In the genomic region with DNA sequence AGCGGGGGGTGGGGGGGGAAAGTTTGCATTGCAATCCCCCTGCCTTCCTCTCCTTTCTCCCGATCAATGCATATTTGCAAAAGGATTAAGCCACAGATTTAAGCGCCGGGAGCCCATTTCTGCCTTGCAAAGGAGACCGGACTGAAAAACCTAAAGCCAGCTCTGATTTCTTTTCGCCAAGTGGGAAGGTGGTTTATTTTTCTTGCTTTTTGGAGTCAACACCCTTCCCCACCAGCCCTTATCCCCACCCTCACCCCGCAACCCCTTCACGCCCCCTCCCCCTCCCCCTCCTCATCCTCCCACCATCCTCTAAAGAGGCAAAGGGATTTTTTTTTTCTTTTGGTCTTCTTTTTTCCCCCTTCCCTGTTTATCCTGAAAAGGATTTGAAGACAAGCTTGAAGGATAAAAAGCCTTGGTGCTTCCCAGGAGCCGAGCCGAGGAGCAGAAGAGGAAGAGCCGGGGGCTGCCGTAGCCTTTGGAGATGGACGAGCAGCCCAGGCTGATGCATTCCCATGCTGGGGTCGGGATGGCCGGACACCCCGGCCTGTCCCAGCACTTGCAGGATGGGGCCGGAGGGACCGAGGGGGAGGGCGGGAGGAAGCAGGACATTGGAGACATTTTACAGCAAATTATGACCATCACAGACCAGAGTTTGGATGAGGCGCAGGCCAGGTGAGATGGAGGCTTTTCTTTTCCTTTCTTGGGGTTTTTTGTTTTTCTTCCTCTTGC, we compare ENCODE assay signal across 9 cellular contexts. TPM values are rescaled to one million over a fixed set of nuclear protein-coding genes. Genes with fewer than 3 reads are reported as not detected.
DNase-seq lines count a peak whose midpoint lies in the region; ATAC-seq, FAIRE-seq and TF ChIP-seq lines count a peak whose summit lies in the region.
"Had no signal": no experiment of that assay in that cellular context is flagged by ENCODE, and none has a peak within 500 bp of the region (broad histone marks: within the 10 kb centered on the region; RNA-seq: fewer than 3 reads in every experiment).

No MANE protein-coding gene starts in this region.

- BruUV-seq in endothelial cell of umbilical vein (replicated peaks; lab: Mats Ljungman, UMichigan), result no TSS peak

- intact Hi-C loops in endothelial cell of umbilical vein (cut with micrococcal nuclease) (loop anchor here (1.0 to 5.0 kb wide), 6 partner anchors 33 to 1687 kb away; no protein-coding TSS in a partner anchor), upper lobe of right lung (cut with DNase I) (no loop called here)

- no peak overlapping the region for H3K27ac Mint-ChIP-seq in activated naive CD4-positive, alpha-beta T cell treated with anti-CD3 and anti-CD28 coated beads, Interleukin-2, amount 50 U/mL, for 24 hours
- peak overlapping the region in 1 of 2 donors; percentile 22 for H3K27ac Mint-ChIP-seq in activated naive CD4-positive, alpha-beta T cell treated with anti-CD3 and anti-CD28 coated beads, Interleukin-2, amount 50 U/mL, for 72 hours
- peak overlapping the region; percentile 100 for H3K27ac Mint-ChIP-seq in mesothelial cell of epicardium

- H3K4me1 Mint-ChIP-seq in activated naive CD4-positive, alpha-beta T cell treated with anti-CD3 and anti-CD28 coated beads, Interleukin-2, amount 50 U/mL, for 24 hours, result peaks cover 13% of the 10 kb centered on the region
- H3K4me1 Mint-ChIP-seq in mesothelial cell of epicardium, result peaks cover 21% of the 10 kb centered on the region

- H3K36me3 ChIP-seq in endothelial cell of umbilical vein (ENCODE audit: control insufficient read depth in 2 of 2, extremely low read depth in 1 of 2, insufficient read depth in 2 of 2, low read length in 2 of 2), result no peaks in the 10 kb centered on the region
- H3K36me3 ChIP-seq in upper lobe of right lung, result no peaks in the 10 kb centered on the region

- H3K4me1 ChIP-seq in endothelial cell of umbilical vein (ENCODE audit: control insufficient read depth, extremely low read depth, insufficient read depth, low read length), result peaks cover 46% of the 10 kb centered on the region
- peaks cover 12% of the 10 kb centered on the region for H3K4me1 ChIP-seq in upper lobe of right lung

- CTCF ChIA-PET in endothelial cell of umbilical vein (lab: Charles Lee), result interaction anchor here (0.5 to 1.7 kb wide), 12 partner anchors 9 to 228 kb away, joined by 3 to 10 read pairs (median 4); no protein-coding TSS in a partner anchor

- no peaks in the 10 kb centered on the region for H3K36me3 Mint-ChIP-seq in activated naive CD4-positive, alpha-beta T cell treated with anti-CD3 and anti-CD28 coated beads, Interleukin-2, amount 50 U/mL, for 24 hours
- peaks cover 4 to 5% of the 10 kb centered on the region in 2 donors for H3K36me3 Mint-ChIP-seq in activated naive CD4-positive, alpha-beta T cell treated with anti-CD3 and anti-CD28 coated beads, Interleukin-2, amount 50 U/mL, for 72 hours
- peaks cover 12% of the 10 kb centered on the region for H3K36me3 Mint-ChIP-seq in mesothelial cell of epicardium

- H3K9me3 ChIP-seq in endothelial cell of umbilical vein (replicated peaks; ENCODE audit: control insufficient read depth, insufficient read depth, low read length) (no peaks in the 10 kb centered on the region), upper lobe of right lung (no peaks in the 10 kb centered on the region)

- DNase-seq in activated naive CD4-positive, alpha-beta T cell treated with anti-CD3 and anti-CD28 coated beads, Interleukin-2, amount 50 U/mL, for 72 hours (ENCODE audit: low spot score in 2 of 2), result no peak
- DNase-seq in RPMI8226, result peak; percentile 21
- peak; percentile 44 for DNase-seq in endothelial cell of umbilical vein (ENCODE audit: low read depth, low spot score)
- peak; percentile 25 to 48 for DNase-seq in mesothelial cell of epicardium (ENCODE audit: low spot score in 2 of 2, unreplicated experiment in 2 of 2)
- peak; percentile 66 for DNase-seq in upper lobe of right lung
- DNase-seq in NCI-H2029 treated with DMSO at 0.1 percent for 48 hours (lab: John Stamatoyannopoulos, UW), result no peak

- peak overlapping the region; percentile 68 for H3K27ac ChIP-seq in endothelial cell of umbilical vein (ENCODE audit: insufficient read depth, low read depth, low read length)
- peak overlapping the region; percentile 82 for H3K27ac ChIP-seq in upper lobe of right lung

- no peaks in the 10 kb centered on the region for H4K20me1 ChIP-seq in endothelial cell of umbilical vein (replicated peaks; ENCODE audit: control insufficient read depth, extremely low read depth, insufficient read depth, low read length)

- H3K27me3 Mint-ChIP-seq in activated naive CD4-positive, alpha-beta T cell treated with anti-CD3 and anti-CD28 coated beads, Interleukin-2, amount 50 U/mL, for 24 hours, result peaks cover 32% of the 10 kb centered on the region
- no peaks in the 10 kb centered on the region for H3K27me3 Mint-ChIP-seq in mesothelial cell of epicardium (ENCODE audit: low read depth)

- H2AFZ ChIP-seq in endothelial cell of umbilical vein (ENCODE audit: low read depth, low read length), result peak overlapping the region; percentile 99

- no peaks in the 10 kb centered on the region for H3K9me1 ChIP-seq in endothelial cell of umbilical vein (replicated peaks; ENCODE audit: control insufficient read depth, extremely low read depth, insufficient read depth, low read length)

- H3K4me3 ChIP-seq in endothelial cell of umbilical vein (replicated peaks in 1 of 3; ENCODE audit: insufficient read depth in 1 of 3, low read depth in 1 of 3, low read length in 3 of 3) (peak overlapping the region; percentile 88 to 99 (median 99)), upper lobe of right lung (peak overlapping the region; percentile 71)

- no peaks in the 10 kb centered on the region for H3K27me3 ChIP-seq in endothelial cell of umbilical vein (ENCODE audit: control insufficient read depth in 2 of 2, insufficient read depth in 2 of 2, low read length in 2 of 2)
- no peaks in the 10 kb centered on the region for H3K27me3 ChIP-seq in upper lobe of right lung

- peaks cover 5% of the 10 kb centered on the region for H3K9me3 Mint-ChIP-seq in activated naive CD4-positive, alpha-beta T cell treated with anti-CD3 and anti-CD28 coated beads, Interleukin-2, amount 50 U/mL, for 24 hours
- H3K9me3 Mint-ChIP-seq in activated naive CD4-positive, alpha-beta T cell treated with anti-CD3 and anti-CD28 coated beads, Interleukin-2, amount 50 U/mL, for 72 hours, result no peaks in the 10 kb centered on the region
- no peaks in the 10 kb centered on the region for H3K9me3 Mint-ChIP-seq in mesothelial cell of epicardium

- H3K9ac ChIP-seq in endothelial cell of umbilical vein (replicated peaks; ENCODE audit: extremely low read depth, insufficient read depth, low read length), result peak overlapping the region; percentile 86

- H3K4me2 ChIP-seq in endothelial cell of umbilical vein (ENCODE audit: insufficient read depth, low read length), result peak overlapping the region; percentile 100

- POLR2A ChIA-PET in endothelial cell of umbilical vein (lab: Charles Lee), result interaction anchor here (0.5 to 1.2 kb wide), 5 partner anchors 29 to 164 kb away, joined by 3 to 7 read pairs (median 3); no protein-coding TSS in a partner anchor

- H3K4me3 Mint-ChIP-seq in activated naive CD4-positive, alpha-beta T cell treated with anti-CD3 and anti-CD28 coated beads, Interleukin-2, amount 50 U/mL, for 24 hours, result peak overlapping the region; percentile 82
- H3K4me3 Mint-ChIP-seq in mesothelial cell of epicardium, result peak overlapping the region; percentile 100

- ATAC-seq in activated naive CD4-positive, alpha-beta T cell treated with anti-CD3 and anti-CD28 coated beads, Interleukin-2, amount 50 U/mL, for 72 hours, result no peak
- ATAC-seq in upper lobe of right lung (peak; percentile 2), HG02571 (IDR thresholded peaks at IDR 0.05; ENCODE audit: unreplicated experiment) (no peak)

- H3K79me2 ChIP-seq in endothelial cell of umbilical vein (ENCODE audit: control insufficient read depth, insufficient read depth, low read length), result no peaks in the 10 kb centered on the region

- dilution Hi-C loops in endothelial cell of umbilical vein (cut with MboI; ENCODE audit: extremely low pct_ligation_motif_present, low sequenced_read_pairs), result no loop called here

- no peak for TF ChIP-seq CTCF in endothelial cell of umbilical vein (IDR thresholded peaks at IDR 0.05; ENCODE audit: extremely low read depth in 1 of 2, insufficient read depth in 1 of 2, low read depth in 1 of 2, low read length in 2 of 2)
- no peak for TF ChIP-seq CTCF in mesothelial cell of epicardium (IDR thresholded peaks at IDR 0.05; ENCODE audit: unreplicated experiment)
- TF ChIP-seq CTCF in upper lobe of right lung (IDR thresholded peaks at IDR 0.05), result no peak

- TF ChIP-seq POLR2A in endothelial cell of umbilical vein (IDR thresholded peaks at IDR 0.05; ENCODE audit: low read depth, low read length), result no peak

- FAIRE-seq in endothelial cell of umbilical vein (lab: Jason Lieb, UNC), result no peak
- FAIRE-seq: GM18507 had no signal

TF ChIP-seq in endothelial cell of umbilical vein, 7 proteins besides CTCF, POLR2A, EP300 and RAD21:
- no peak for TF ChIP-seq GATA2 (IDR thresholded peaks at IDR 0.05; ENCODE audit: insufficient read depth, insufficient read length, low read depth, low read length)
- no peak for TF ChIP-seq POLR2AphosphoS5 (IDR thresholded peaks at IDR 0.05; ENCODE audit: insufficient read depth, low read depth, low read length)
- TF ChIP-seq JUN (IDR thresholded peaks at IDR 0.05; ENCODE audit: borderline replicate concordance, insufficient read depth, insufficient read length, low read depth), result no peak
- no peak for TF ChIP-seq FOS (IDR thresholded peaks at IDR 0.05; ENCODE audit: borderline replicate concordance, insufficient read depth, low read length)
- TF ChIP-seq, protein P1, sequence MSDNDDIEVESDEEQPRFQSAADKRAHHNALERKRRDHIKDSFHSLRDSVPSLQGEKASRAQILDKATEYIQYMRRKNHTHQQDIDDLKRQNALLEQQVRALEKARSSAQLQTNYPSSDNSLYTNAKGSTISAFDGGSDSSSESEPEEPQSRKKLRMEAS (IDR thresholded peaks at IDR 0.05; ENCODE audit: insufficient read depth, insufficient read length), result no peak
- TF ChIP-seq MYC (IDR thresholded peaks at IDR 0.05; ENCODE audit: low read depth, low read length), result no peak
- TF ChIP-seq EZH2 (IDR thresholded peaks at IDR 0.05; ENCODE audit: borderline replicate concordance, low read depth, low read length, severe bottlenecking), result no peak

RNA-seq across cellular contexts. Expression of a gene that starts 0.5 kb away (rescaled TPM):
- under 1 TPM; 0.19 to 0.39 TPM for total RNA-seq in activated naive CD4-positive, alpha-beta T cell treated with anti-CD3 and anti-CD28 coated beads, Interleukin-2, amount 50 U/mL, for 72 hours
- total RNA-seq in endothelial cell of umbilical vein, result 22.2 and 24.1 TPM in 2 replicates
- 9.3 and 10.7 TPM in 2 replicates for polyA plus RNA-seq in endothelial cell of umbilical vein
- polyA plus RNA-seq in endothelial cell of umbilical vein (2011; cell fraction: cytosol; rRNA removed), result 8.8 and 9.6 TPM in 2 replicates
- polyA plus RNA-seq in endothelial cell of umbilical vein (2011; cell fraction: nucleus; rRNA removed), result 12.1 and 12.2 TPM in 2 replicates
- 2.6 and 3.4 TPM in 2 replicates for polyA plus RNA-seq in endothelial cell of umbilical vein (2012)
- 25.3 and 29.5 TPM in 2 replicates for polyA minus RNA-seq in endothelial cell of umbilical vein
- polyA minus RNA-seq in endothelial cell of umbilical vein (2011; cell fraction: cytosol; rRNA and poly(A)+ RNA removed), result 36.3 TPM
- 42.2 and 57.9 TPM in 2 replicates for polyA minus RNA-seq in endothelial cell of umbilical vein (2011; cell fraction: nucleus; rRNA and poly(A)+ RNA removed)
- 699 to 723 TPM (median 719 TPM) in 3 replicates for total RNA-seq in mesothelial cell of epicardium
- total RNA-seq in upper lobe of right lung, result 56.7 TPM

Comparison
In these comparisons a context has a peak if more than half of its experiments do, and no peak if none do; other contexts are left out.
1. DNase-seq: peak in RPMI8226 (single experiment), endothelial cell of umbilical vein (single experiment), mesothelial cell of epicardium (2 of 2) and upper lobe of right lung (single experiment); none in activated naive CD4-positive, alpha-beta T cell treated with anti-CD3 and anti-CD28 coated beads, Interleukin-2, amount 50 U/mL, for 72 hours (0 of 2) and NCI-H2029 treated with DMSO at 0.1 percent for 48 hours (single experiment).
2. RNA of a gene that starts 0.5 kb away (total RNA-seq): 699 to 723 TPM in mesothelial cell of epicardium, 56.7 TPM in upper lobe of right lung (single experiment) and 22.2 to 24.1 TPM in endothelial cell of umbilical vein; 0.19 to 0.39 TPM in activated naive CD4-positive, alpha-beta T cell treated with anti-CD3 and anti-CD28 coated beads, Interleukin-2, amount 50 U/mL, for 72 hours; every median in the first group is over 10 times any median in the second.